8 cellular contexts compared by ENCODE assay signal in the genomic region with DNA sequence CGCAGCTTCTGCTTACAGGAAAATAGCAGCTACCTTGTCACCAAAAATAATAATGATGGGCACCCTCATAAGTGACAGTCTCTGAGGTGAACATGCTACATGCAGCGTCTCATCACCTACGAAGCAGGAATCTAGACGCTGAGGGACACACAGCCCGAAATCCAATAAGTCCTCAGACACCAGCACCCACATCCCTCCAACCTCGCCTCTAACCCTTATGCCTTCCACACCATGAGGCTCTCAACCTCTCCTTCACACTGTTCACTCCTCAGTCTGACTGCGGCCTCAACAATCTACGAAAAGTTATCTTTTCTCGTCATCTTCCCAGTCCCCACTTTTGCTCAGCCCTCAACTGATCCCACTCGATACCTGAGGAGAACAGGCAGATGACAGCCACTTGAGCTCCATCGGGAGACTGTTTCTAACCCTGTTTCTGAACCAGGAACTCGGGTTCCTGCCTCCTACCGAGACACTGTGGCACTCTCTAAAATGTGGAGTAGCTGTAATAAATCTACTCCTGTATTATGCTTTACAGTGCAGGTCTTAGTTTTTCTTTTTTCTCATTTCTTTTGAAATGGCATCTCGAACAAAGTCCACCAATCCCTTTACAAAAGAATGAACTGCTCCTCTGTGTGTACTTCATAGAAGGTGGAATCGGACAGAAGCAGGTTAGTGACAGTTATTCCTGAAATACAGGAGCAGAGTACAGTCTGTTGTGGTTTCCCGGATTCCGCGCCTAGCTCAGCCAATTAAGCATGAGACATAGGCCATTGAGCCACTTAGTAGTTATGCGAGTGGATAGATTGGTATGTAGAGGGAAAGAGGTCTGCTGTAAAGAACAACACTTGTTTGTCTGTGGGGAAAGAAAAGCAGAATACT. TPM values are rescaled to one million over a fixed set of nuclear protein-coding genes. Genes with fewer than 3 reads are reported as not detected.
A peak's percentile ranks its signal among the peaks of the same experiment; 100 is the strongest.
DNase-seq lines count a peak whose midpoint lies in the region; ATAC-seq, FAIRE-seq and TF ChIP-seq lines count a peak whose summit lies in the region.
"Not testable (repeated sequence)": the region's sequence is repeated elsewhere in the genome, so short reads cannot be mapped to it uniquely, and the experiment has no call there.

No MANE protein-coding gene starts in this region.

- not testable (repeated sequence) for H3K27me3 Mint-ChIP-seq in CD4-positive, alpha-beta T cell

- intact Hi-C loops in CD4-positive, alpha-beta T cell (cut with DNase I, micrococcal nuclease); GM12878 (cut with micrococcal nuclease; ENCODE audit: unreplicated experiment); esophagus muscularis mucosa (cut with DNase I); right lobe of liver (cut with DNase I); pancreas (cut with DNase I): not testable (repeated sequence)

- POLR2A ChIA-PET in CD4-positive, alpha-beta T cell (lab: Charles Lee): interaction anchor here (0.9 to 1.5 kb wide), 2 partner anchors 9 to 90 kb away, joined by 4 read pairs; partner anchors contain the start of gene SNX6
- POLR2A ChIA-PET in GM12878 (lab: Charles Lee): interaction anchor here (0.5 kb wide), 1 partner anchor 27 kb away, joined by 3 read pairs; no protein-coding TSS in a partner anchor

- H3K9me3 Mint-ChIP-seq in CD4-positive, alpha-beta T cell: not testable (repeated sequence)

- H3K4me3 Mint-ChIP-seq in CD4-positive, alpha-beta T cell: peak overlapping the region; percentile 99

- H3K79me2 ChIP-seq in KMS-11 (ENCODE audit: insufficient read depth, low read depth): peaks cover 16% of the 10 kb centered on the region
- H3K79me2 ChIP-seq in GM12878 (ENCODE audit: control insufficient read depth, insufficient read depth, low read length): peaks cover 25% of the 10 kb centered on the region

- not testable (repeated sequence) for TF ChIP-seq CTCF in CD4-positive, alpha-beta T cell (IDR thresholded peaks at IDR 0.05); KMS-11 (conservative IDR thresholded peaks at IDR 0.05; ENCODE audit: low read depth, low read length); WI38 (IDR thresholded peaks at IDR 0.05; ENCODE audit: low read depth, low read length); GM12878 (IDR thresholded peaks at IDR 0.05 in 2 of 3, conservative IDR thresholded peaks at IDR 0.05 in 1 of 3; ENCODE audit: control insufficient read depth in 2 of 3, extremely low read depth in 1 of 3, insufficient read depth in 1 of 3, low read depth in 3 of 3, low read length in 3 of 3); esophagus muscularis mucosa (IDR thresholded peaks at IDR 0.05); right lobe of liver (IDR thresholded peaks at IDR 0.05); pancreas (IDR thresholded peaks at IDR 0.05)

- not testable (repeated sequence) for ATAC-seq in CD4-positive, alpha-beta T cell (ENCODE audit: poor library complexity); GM12878; right lobe of liver; pancreas

- not testable (repeated sequence) for BruUV-seq in GM12878 (replicated peaks; lab: Mats Ljungman, UMichigan)

- RAD21 ChIA-PET in GM12878 (lab: Charles Lee; ENCODE audit: unreplicated experiment): not testable (repeated sequence)

- H3K27me3 ChIP-seq in CD4-positive, alpha-beta T cell (ENCODE audit: control insufficient read depth, insufficient read depth, low read length); KMS-11 (ENCODE audit: insufficient read depth, low read depth); GM12878 (replicated peaks in 1 of 2; ENCODE audit: control insufficient read depth in 2 of 2, insufficient read depth in 2 of 2, low read length in 1 of 2); esophagus muscularis mucosa; right lobe of liver; pancreas; thymus (ENCODE audit: control insufficient read depth, insufficient read depth): not testable (repeated sequence)

- 61% methylated on average over 15 of the region's 19 CpGs for WGBS in GM12878 (ENCODE audit: insufficient coverage, insufficient replicate concordance, low lambda C conversion rate, missing lambda C conversion rate)
- 88% methylated on average over 14 of the region's 19 CpGs for WGBS in esophagus muscularis mucosa
- 91% methylated on average over 13 of the region's 19 CpGs for WGBS in right lobe of liver (ENCODE audit: insufficient coverage, low coverage, low lambda C conversion rate, missing lambda C conversion rate)
- WGBS in pancreas, 2 donors: 71 to 81% methylated on average over 13 of the region's 19 CpGs
- WGBS in thymus: 94% methylated on average over 13 of the region's 19 CpGs

- not testable (repeated sequence) for FAIRE-seq in GM12878 (lab: Jason Lieb, UNC); pancreas (lab: Jason Lieb, UNC)

- not testable (repeated sequence) for H4K20me1 ChIP-seq in KMS-11 (ENCODE audit: insufficient read depth); GM12878 (ENCODE audit: control insufficient read depth, insufficient read depth)

- peaks cover 41% of the 10 kb centered on the region for H3K36me3 Mint-ChIP-seq in CD4-positive, alpha-beta T cell (ENCODE audit: low read depth)

- H3K27ac ChIP-seq in CD4-positive, alpha-beta T cell (ENCODE audit: low read depth, low read length): peak overlapping the region; percentile 89
- H3K27ac ChIP-seq in KMS-11: peak overlapping the region; percentile 58; the same call in 1 of the 2 replicates
- H3K27ac ChIP-seq in GM12878 (ENCODE audit: control insufficient read depth, insufficient read depth): peak overlapping the region; percentile 36; the same call in 1 of the 2 replicates
- peak overlapping the region; percentile 90 to 95 (median 92) for H3K27ac ChIP-seq in esophagus muscularis mucosa (replicated peaks in 1 of 4)
- H3K27ac ChIP-seq in right lobe of liver: peak overlapping the region; percentile 96 to 98 (median 97)
- peak overlapping the region; percentile 79 to 97 (median 86) for H3K27ac ChIP-seq in pancreas
- peak overlapping the region; percentile 75 for H3K27ac ChIP-seq in thymus (ENCODE audit: low read depth)

- not testable (repeated sequence) for H3K36me3 ChIP-seq in KMS-11 (ENCODE audit: insufficient read depth); GM12878 (ENCODE audit: control insufficient read depth in 2 of 2, insufficient read depth in 2 of 2, low read length in 1 of 2); pancreas; thymus (ENCODE audit: control insufficient read depth, insufficient read depth)
- H3K36me3 ChIP-seq in esophagus muscularis mucosa (peaks cover 0 to 21% (median 11%) of the 10 kb centered on the region in 4 donors), right lobe of liver (peaks cover 0 to 14% (median 3%) of the 10 kb centered on the region in 4 donors)

- not testable (repeated sequence) for DNase-seq in CD4-positive, alpha-beta T cell; GM12878 (ENCODE audit: low read depth, low spot score); esophagus muscularis mucosa (ENCODE audit: extremely low spot score); right lobe of liver; pancreas

- TF ChIP-seq RAD21 in GM12878 (IDR thresholded peaks at IDR 0.05; ENCODE audit: insufficient read depth, low read depth, low read length): not testable (repeated sequence)

- TF ChIP-seq POLR2A in GM12878 (IDR thresholded peaks at IDR 0.05; ENCODE audit: low read depth, low read length); esophagus muscularis mucosa (IDR thresholded peaks at IDR 0.05; ENCODE audit: low read depth); right lobe of liver (IDR thresholded peaks at IDR 0.05): not testable (repeated sequence)

- H3K27ac Mint-ChIP-seq in CD4-positive, alpha-beta T cell: peak overlapping the region; percentile 98

- H2AFZ ChIP-seq in KMS-11 (ENCODE audit: low read depth): peak overlapping the region; percentile 66; the same call in 1 of the 2 replicates
- peak overlapping the region; percentile 36; the same call in 1 of the 2 replicates for H2AFZ ChIP-seq in GM12878 (ENCODE audit: control insufficient read depth, low read depth, low read length)

- peak overlapping the region; percentile 88; the same call in 1 of the 2 replicates for H3K9ac ChIP-seq in KMS-11
- peak overlapping the region; percentile 89; the same call in 1 of the 2 replicates for H3K9ac ChIP-seq in GM12878 (ENCODE audit: control insufficient read depth, insufficient read depth, low read length)

- CTCF ChIA-PET in CD4-positive, alpha-beta T cell (lab: Charles Lee): not testable (repeated sequence)
- CTCF ChIA-PET in GM12878 (lab: Yijun Ruan, JAX): interaction anchor here (1.0 kb wide), 1 partner anchor 209 kb away, joined by 3 read pairs; no protein-coding TSS in a partner anchor

- SMC1A ChIA-PET in GM12878 (lab: Charles Lee; ENCODE audit: uncharacterized antibody, unreplicated experiment): interaction anchor here (0.6 to 1.3 kb wide), 3 partner anchors 15 to 213 kb away, joined by 3 to 4 read pairs (median 3); no protein-coding TSS in a partner anchor

- H3K4me3 ChIP-seq in KMS-11 (IDR thresholded peaks at IDR 0.05; ENCODE audit: insufficient read depth, low read depth, low read length): not testable (repeated sequence)
- H3K4me3 ChIP-seq in WI38 (ENCODE audit: low read depth, low read length) (peak overlapping the region; percentile 93), GM12878 (peak overlapping the region; percentile 51), esophagus muscularis mucosa (peak overlapping the region; percentile 66 to 81 (median 74)), right lobe of liver (peak overlapping the region; percentile 80 to 91 (median 87)), pancreas (peak overlapping the region in 3 of 4 donors; percentile 61 to 67 (median 64)), thymus (ENCODE audit: low read length) (peak overlapping the region; percentile 98)

- H3K4me2 ChIP-seq in KMS-11: peak overlapping the region; percentile 29
- peak overlapping the region; percentile 53 for H3K4me2 ChIP-seq in GM12878 (ENCODE audit: control insufficient read depth, insufficient read depth)

- not testable (repeated sequence) for H3K9me3 ChIP-seq in CD4-positive, alpha-beta T cell (ENCODE audit: control insufficient read depth, low read length); GM12878 (replicated peaks; ENCODE audit: control insufficient read depth, insufficient read depth, low read length); esophagus muscularis mucosa; right lobe of liver; pancreas; thymus (ENCODE audit: control insufficient read depth)

- peaks cover 33% of the 10 kb centered on the region for H3K4me1 Mint-ChIP-seq in CD4-positive, alpha-beta T cell (ENCODE audit: low read depth)

- H3K4me1 ChIP-seq in KMS-11 (ENCODE audit: low read depth, poor library complexity, severe bottlenecking) (peaks cover 17% of the 10 kb centered on the region), esophagus muscularis mucosa (peaks cover 23 to 34% (median 32%) of the 10 kb centered on the region in 4 donors), right lobe of liver (peaks cover 0 to 18% (median 5%) of the 10 kb centered on the region in 4 donors), pancreas (peaks cover 8 to 15% (median 11%) of the 10 kb centered on the region in 3 donors)
- H3K4me1 ChIP-seq in GM12878 (ENCODE audit: control insufficient read depth, insufficient read depth, low read length); thymus (ENCODE audit: control insufficient read depth, insufficient read depth, low read length): not testable (repeated sequence)

- not testable (repeated sequence) for TF ChIP-seq EP300 in GM12878 (IDR thresholded peaks at IDR 0.05; ENCODE audit: borderline replicate concordance in 1 of 2, control insufficient read depth in 1 of 2, low read depth in 2 of 2, low read length in 2 of 2); esophagus muscularis mucosa (IDR thresholded peaks at IDR 0.05)

- in situ Hi-C loops in GM12878 (cut with MboI): not testable (repeated sequence)

RNA-seq across cellular contexts. Expression of gene EAPP, which starts 0.9 kb away (rescaled TPM):
- total RNA-seq in CD4-positive, alpha-beta T cell: 10 to 100 TPM; 94.5 to 98.3 TPM
- 29.6 and 31.3 TPM in 2 replicates for total RNA-seq in GM12878 (2013; cell fraction: nucleolus; rRNA removed)
- 29.5 and 39.5 TPM in 2 replicates for total RNA-seq in GM12878 (2014; rRNA removed)
- total RNA-seq in GM12878 (2014; rRNA removed; fragmentation: Illumina TruSeq; extraction: Trizol): 39.2 and 44.5 TPM in 2 replicates
- total RNA-seq in GM12878 (2021): 23.5 and 25.0 TPM in 2 replicates
- 28.2 TPM for polyA plus RNA-seq in GM12878 (2011; ENCODE audit: low read depth)
- polyA plus RNA-seq in GM12878 (2011; rRNA removed): 43.5 and 58.0 TPM in 2 replicates
- polyA plus RNA-seq in GM12878 (2011; cell fraction: cytosol; rRNA removed): 14.7 and 17.5 TPM in 2 replicates
- 18.8 and 19.4 TPM in 2 replicates for polyA plus RNA-seq in GM12878 (2011; cell fraction: nucleus; rRNA removed)
- 30.8 and 33.4 TPM in 2 replicates for polyA plus RNA-seq in GM12878 (2012)
- polyA plus RNA-seq in GM12878 (2014; fragmentation: Illumina TruSeq; extraction: Trizol): 48.9 and 58.2 TPM in 2 replicates
- 10 to 100 TPM; 84.9 to 94.6 TPM for polyA plus RNA-seq in GM12878 (2014; fragmentation: Nextera tagmentation; extraction: Ambion mirVana)
- polyA plus RNA-seq in GM12878 (2014; rRNA removed): 31.4 and 32.0 TPM in 2 replicates
- polyA plus RNA-seq in GM12878 (2016; fragmentation: Nextera tagmentation; extraction: Ambion mirVana): 10 to 100 TPM; 45.0 to 49.3 TPM
- 13.7 and 20.7 TPM in 2 replicates for polyA minus RNA-seq in GM12878 (2011; rRNA and poly(A)+ RNA removed)
- polyA minus RNA-seq in GM12878 (2011; cell fraction: cytosol; rRNA and poly(A)+ RNA removed): 9.6 and 11.3 TPM in 2 replicates
- polyA minus RNA-seq in GM12878 (2011; cell fraction: nucleus; rRNA and poly(A)+ RNA removed): 9.9 and 15.5 TPM in 2 replicates
- total RNA-seq in esophagus muscularis mucosa: 10 to 100 TPM; 24.1 to 33.8 (median 30.4) TPM
- 10 to 100 TPM; 15.1 to 20.4 (median 18.2) TPM for total RNA-seq in right lobe of liver
- total RNA-seq in pancreas: 10 to 100 TPM in 5 of 6 donors, 1 to 10 TPM in 1; 9.9 to 19.2 (median 15.4) TPM
- 10 to 100 TPM; 12.2 to 24.7 TPM for polyA plus RNA-seq in pancreas
- 57.5 TPM for polyA plus RNA-seq in thymus

Comparison
In these comparisons a context has a peak if more than half of its experiments do, and no peak if none do; other contexts are left out.
1. H3K27ac ChIP-seq: peak in every context shown above with its lines; median percentile 97 in right lobe of liver; 92 in esophagus muscularis mucosa; 89 in CD4-positive, alpha-beta T cell; 86 in pancreas; 75 in thymus; 58 in KMS-11; 36 in GM12878.